Comparison of ENCODE assay signal across 1 cellular context in the genomic region with DNA sequence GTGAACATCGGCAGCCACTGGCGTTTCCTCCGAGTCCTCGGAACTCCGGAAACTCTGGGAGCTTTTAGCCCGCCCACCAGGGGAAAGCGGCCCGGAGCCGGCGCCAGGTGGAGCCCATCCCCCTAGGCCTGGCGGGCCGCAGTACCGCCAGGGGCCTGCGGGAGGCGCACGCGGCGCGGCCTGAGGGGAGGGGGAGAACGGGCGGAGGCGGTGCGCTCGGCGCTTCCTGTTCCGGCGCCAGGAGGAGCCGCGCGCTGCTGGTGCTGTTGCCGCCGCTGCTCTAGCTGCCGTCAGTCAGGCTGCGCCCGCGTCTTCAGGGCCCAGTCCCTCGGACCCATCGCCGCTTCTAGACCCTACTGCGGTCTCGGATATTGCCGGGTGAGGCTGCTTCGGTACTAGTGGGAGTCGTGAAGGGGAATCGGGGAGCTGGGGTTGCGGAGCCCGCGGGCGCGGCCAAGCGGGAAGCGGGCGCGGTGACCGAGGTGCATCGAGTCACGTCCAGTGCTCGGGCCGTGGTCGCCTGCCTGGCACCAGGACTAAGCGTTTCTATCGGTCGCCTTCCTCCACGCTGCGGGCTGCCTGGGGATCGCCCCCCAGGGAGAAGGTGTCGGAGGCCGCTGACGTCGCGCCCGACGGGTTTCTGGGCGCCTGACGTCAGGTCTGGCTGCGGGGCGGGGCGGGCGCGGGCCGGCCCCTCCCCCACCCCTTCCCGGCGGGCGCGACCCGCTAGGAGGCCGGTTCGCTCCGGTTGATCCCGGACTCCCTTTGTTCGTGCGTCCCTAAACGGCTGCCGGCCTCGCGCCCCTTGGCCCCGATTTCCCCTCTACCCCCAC.
TF ChIP-seq lines count a peak whose summit lies in the region.

MAPK1IP1L (plus strand) TSS at position 222 of the 833 bp plus-strand sequence. CDS start 10,037 bp downstream, outside the sequence.

TF ChIP-seq in K562, 482 proteins besides CTCF, POLR2A, EP300 and RAD21 (continued from another document and continues in another):
- TF ChIP-seq ARID4B (CRISPR knock-in tag; IDR thresholded peaks at IDR 0.05) (peak; percentile 86), ZNF263 (CRISPR knock-in tag; IDR thresholded peaks at IDR 0.05; ENCODE audit: borderline replicate concordance) (no peak; the same call in 1 of the 2 replicates), SREBF1 (IDR thresholded peaks at IDR 0.05; ENCODE audit: borderline replicate concordance, low read depth, low read length) (no peak; the same call in 1 of the 2 replicates), POLR2AphosphoS2 (IDR thresholded peaks at IDR 0.05; ENCODE audit: low read length) (no peak; the same call in 1 of the 2 replicates), HOXB6 (CRISPR knock-in tag; IDR thresholded peaks at IDR 0.05; ENCODE audit: borderline replicate concordance) (no peak), ETV5 (CRISPR knock-in tag; IDR thresholded peaks at IDR 0.05; ENCODE audit: low read depth) (peak; percentile 81), RBM15 (IDR thresholded peaks at IDR 0.05; ENCODE audit: insufficient read depth, low read length) (no peak), NRF1 (conservative IDR thresholded peaks at IDR 0.05 in 1 of 2, IDR thresholded peaks at IDR 0.05 in 1 of 2) (peak; percentile 78 to 83), U2AF1 (optimal IDR thresholded peaks at IDR 0.05; ENCODE audit: low read depth, low read length) (peak; percentile 69), ZNF282 (CRISPR knock-in tag; IDR thresholded peaks at IDR 0.05) (peak; percentile 81; the same call in 1 of the 2 replicates), ZNF133 (CRISPR knock-in tag; IDR thresholded peaks at IDR 0.05) (no peak), KLF16 (IDR thresholded peaks at IDR 0.05) (peak; percentile 91), TCF3 (CRISPR knock-in tag; IDR thresholded peaks at IDR 0.05) (peak; percentile 32), EHMT2 (IDR thresholded peaks at IDR 0.05) (no peak), ZNF609 (CRISPR knock-in tag; IDR thresholded peaks at IDR 0.05; ENCODE audit: borderline replicate concordance) (no peak), MTA2 (IDR thresholded peaks at IDR 0.05; ENCODE audit: low read depth) (no peak), ZNF316 (IDR thresholded peaks at IDR 0.05) (peak; percentile 54), ILF3 (IDR thresholded peaks at IDR 0.05; ENCODE audit: borderline replicate concordance) (0 out of 2 replicates have a peak, but pooled peaks have one; percentile 28), ZNF644 (tag; IDR thresholded peaks at IDR 0.05; ENCODE audit: low read depth) (no peak), ZNF589 (CRISPR knock-in tag; IDR thresholded peaks at IDR 0.05; ENCODE audit: low read depth) (no peak), E2F4 (CRISPR knock-in tag; IDR thresholded peaks at IDR 0.05; ENCODE audit: low read depth) (no peak), GTF2E2 (tag; IDR thresholded peaks at IDR 0.05) (peak; percentile 70), HLTF (IDR thresholded peaks at IDR 0.05) (peak; percentile 59; the same call in 1 of the 2 replicates), CXXC5 (CRISPR knock-in tag; IDR thresholded peaks at IDR 0.05) (peak; percentile 59; the same call in 1 of the 2 replicates), BCLAF1 (IDR thresholded peaks at IDR 0.05; ENCODE audit: borderline replicate concordance in 1 of 2, control insufficient read depth in 1 of 2, low read depth in 2 of 2, low read length in 1 of 2) (peak in 1 of 2 experiments; percentile 42; a peak in 1 of 4 replicates), ETV1 (tag; conservative IDR thresholded peaks at IDR 0.05; ENCODE audit: low read depth) (peak; percentile 66), RBM17 (IDR thresholded peaks at IDR 0.05; ENCODE audit: borderline replicate concordance, low read depth, low read length) (no peak), HIVEP1 (CRISPR knock-in tag; IDR thresholded peaks at IDR 0.05) (no peak), SMAD1 (IDR thresholded peaks at IDR 0.05; ENCODE audit: low read depth, low read length, partially characterized antibody) (peak; percentile 82), ZNF445 (CRISPR knock-in tag; IDR thresholded peaks at IDR 0.05; ENCODE audit: low read depth) (no peak), ATF1 (CRISPR knock-in tag; IDR thresholded peaks at IDR 0.05) (peak; percentile 68), ATF1 (tag; IDR thresholded peaks at IDR 0.05) (peak; percentile 97)
- TF ChIP-seq, protein P1, sequence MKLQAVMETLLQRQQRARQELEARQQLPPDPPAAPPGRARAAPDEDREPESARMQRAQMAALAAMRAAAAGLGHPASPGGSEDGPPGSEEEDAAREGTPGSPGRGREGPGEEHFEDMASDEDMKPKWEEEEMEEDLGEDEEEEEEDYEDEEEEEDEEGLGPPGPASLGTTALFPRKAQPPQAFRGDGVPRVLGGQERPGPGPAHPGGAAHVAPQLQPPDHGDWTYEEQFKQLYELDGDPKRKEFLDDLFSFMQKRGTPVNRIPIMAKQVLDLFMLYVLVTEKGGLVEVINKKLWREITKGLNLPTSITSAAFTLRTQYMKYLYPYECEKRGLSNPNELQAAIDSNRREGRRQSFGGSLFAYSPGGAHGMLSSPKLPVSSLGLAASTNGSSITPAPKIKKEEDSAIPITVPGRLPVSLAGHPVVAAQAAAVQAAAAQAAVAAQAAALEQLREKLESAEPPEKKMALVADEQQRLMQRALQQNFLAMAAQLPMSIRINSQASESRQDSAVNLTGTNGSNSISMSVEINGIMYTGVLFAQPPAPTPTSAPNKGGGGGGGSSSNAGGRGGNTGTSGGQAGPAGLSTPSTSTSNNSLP (IDR thresholded peaks at IDR 0.05; ENCODE audit: borderline replicate concordance, low read depth, low read length): no peak
- TF ChIP-seq, protein P2, sequence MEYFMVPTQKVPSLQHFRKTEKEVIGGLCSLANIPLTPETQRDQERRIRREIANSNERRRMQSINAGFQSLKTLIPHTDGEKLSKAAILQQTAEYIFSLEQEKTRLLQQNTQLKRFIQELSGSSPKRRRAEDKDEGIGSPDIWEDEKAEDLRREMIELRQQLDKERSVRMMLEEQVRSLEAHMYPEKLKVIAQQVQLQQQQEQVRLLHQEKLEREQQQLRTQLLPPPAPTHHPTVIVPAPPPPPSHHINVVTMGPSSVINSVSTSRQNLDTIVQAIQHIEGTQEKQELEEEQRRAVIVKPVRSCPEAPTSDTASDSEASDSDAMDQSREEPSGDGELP (CRISPR knock-in tag; IDR thresholded peaks at IDR 0.05; ENCODE audit: borderline replicate concordance): peak; percentile 94
- TF ChIP-seq, protein P3, sequence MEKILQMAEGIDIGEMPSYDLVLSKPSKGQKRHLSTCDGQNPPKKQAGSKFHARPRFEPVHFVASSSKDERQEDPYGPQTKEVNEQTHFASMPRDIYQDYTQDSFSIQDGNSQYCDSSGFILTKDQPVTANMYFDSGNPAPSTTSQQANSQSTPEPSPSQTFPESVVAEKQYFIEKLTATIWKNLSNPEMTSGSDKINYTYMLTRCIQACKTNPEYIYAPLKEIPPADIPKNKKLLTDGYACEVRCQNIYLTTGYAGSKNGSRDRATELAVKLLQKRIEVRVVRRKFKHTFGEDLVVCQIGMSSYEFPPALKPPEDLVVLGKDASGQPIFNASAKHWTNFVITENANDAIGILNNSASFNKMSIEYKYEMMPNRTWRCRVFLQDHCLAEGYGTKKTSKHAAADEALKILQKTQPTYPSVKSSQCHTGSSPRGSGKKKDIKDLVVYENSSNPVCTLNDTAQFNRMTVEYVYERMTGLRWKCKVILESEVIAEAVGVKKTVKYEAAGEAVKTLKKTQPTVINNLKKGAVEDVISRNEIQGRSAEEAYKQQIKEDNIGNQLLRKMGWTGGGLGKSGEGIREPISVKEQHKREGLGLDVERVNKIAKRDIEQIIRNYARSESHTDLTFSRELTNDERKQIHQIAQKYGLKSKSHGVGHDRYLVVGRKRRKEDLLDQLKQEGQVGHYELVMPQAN (IDR thresholded peaks at IDR 0.05; ENCODE audit: borderline replicate concordance): peak; percentile 67; the same call in 1 of the 2 replicates
- TF ChIP-seq, protein P4, sequence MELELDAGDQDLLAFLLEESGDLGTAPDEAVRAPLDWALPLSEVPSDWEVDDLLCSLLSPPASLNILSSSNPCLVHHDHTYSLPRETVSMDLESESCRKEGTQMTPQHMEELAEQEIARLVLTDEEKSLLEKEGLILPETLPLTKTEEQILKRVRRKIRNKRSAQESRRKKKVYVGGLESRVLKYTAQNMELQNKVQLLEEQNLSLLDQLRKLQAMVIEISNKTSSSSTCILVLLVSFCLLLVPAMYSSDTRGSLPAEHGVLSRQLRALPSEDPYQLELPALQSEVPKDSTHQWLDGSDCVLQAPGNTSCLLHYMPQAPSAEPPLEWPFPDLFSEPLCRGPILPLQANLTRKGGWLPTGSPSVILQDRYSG (tag; conservative IDR thresholded peaks at IDR 0.05; ENCODE audit: low read depth): no peak
